9 cellular contexts compared by ENCODE assay signal in genomic region chr19:9936151-9937000, GRCh38. TPM values are rescaled to one million over a fixed set of nuclear protein-coding genes. Genes with fewer than 3 reads are reported as not detected.
DNase-seq lines count a peak whose midpoint lies in the region; ATAC-seq and TF ChIP-seq lines count a peak whose summit lies in the region.
"Had no signal": no experiment of that assay in that cellular context is flagged by ENCODE, and none has a peak within 500 bp of the region (broad histone marks: within the 10 kb centered on the region; RNA-seq: fewer than 3 reads in every experiment).

Gene OLFM2 (minus strand): TSS chr19:9936515. CDS start chr19:9936366, 149 bp downstream.

- TF ChIP-seq CTCF in WERI-Rb-1 (IDR thresholded peaks at IDR 0.05; ENCODE audit: low read depth, low read length) (no peak), heart right ventricle (IDR thresholded peaks at IDR 0.05) (no peak), sigmoid colon (IDR thresholded peaks at IDR 0.05) (no peak)

- H3K27ac ChIP-seq in WERI-Rb-1 (no peak within 1 kb of the TSS), heart right ventricle (no peak within 1 kb of the TSS), sigmoid colon (no peak within 1 kb of the TSS)
- H3K27ac ChIP-seq: neutrophil had no signal

- no peak for TF ChIP-seq POLR2A in sigmoid colon (IDR thresholded peaks at IDR 0.05)

- ATAC-seq in heart right ventricle (no peak), GM21786 (IDR thresholded peaks at IDR 0.05; ENCODE audit: unreplicated experiment) (no peak)

- peak within 1 kb of the TSS; percentile 54 for H3K4me3 ChIP-seq in WERI-Rb-1 (ENCODE audit: low read depth, low read length)
- peak within 1 kb of the TSS; percentile 7 to 42 (median 27) for H3K4me3 ChIP-seq in heart right ventricle
- H3K4me3 ChIP-seq in sigmoid colon = peak within 1 kb of the TSS in 3 of 4 donors; percentile 32 to 44 (median 38)

- H3K27me3 ChIP-seq in WERI-Rb-1 (ENCODE audit: insufficient read depth, low read depth, severe bottlenecking) (peaks cover 14% of the 10 kb centered on the region), heart right ventricle (peaks cover 0 to 77% (median 64%) of the 10 kb centered on the region in 7 donors), sigmoid colon (peaks cover 29 to 60% (median 42%) of the 10 kb centered on the region in 3 donors)

- H3K9me3 ChIP-seq in WERI-Rb-1 (ENCODE audit: severe bottlenecking) (no peaks in the 10 kb centered on the region), heart right ventricle (peaks cover 0 to 9% (median 0%) of the 10 kb centered on the region in 11 donors), sigmoid colon (no peaks in the 10 kb centered on the region)
- H3K9me3 ChIP-seq: neutrophil had no signal

- intact Hi-C loops in heart right ventricle (cut with DNase I) = loop anchor here in 3 of 10 donors (10.0 kb wide), 3 partner anchors 178 to 458 kb away; partner anchors contain the start of genes EIF3G (in 1 of the 3), MRPL4 (in 1 of the 3) and P2RY11 (in 1 of the 3)
- intact Hi-C loops in sigmoid colon (cut with DNase I) = loop anchor here (10.0 kb wide), 1 partner anchor 448 kb away; the partner anchor contains the start of gene TYK2

- TF ChIP-seq EP300 in sigmoid colon (IDR thresholded peaks at IDR 0.05) = no peak

- peaks cover 4 to 32% (median 12%) of the 10 kb centered on the region in 9 donors for H3K4me1 ChIP-seq in heart right ventricle
- peaks cover 0 to 29% (median 20%) of the 10 kb centered on the region in 4 donors for H3K4me1 ChIP-seq in sigmoid colon

- WGBS in heart right ventricle, 2 donors = 1% methylated on average over 27 to 78 of the region's 79 CpGs
- 2% methylated on average over 79 of the region's 79 CpGs for WGBS in sigmoid colon, 2 donors

- H3K36me3 ChIP-seq in WERI-Rb-1 (no peaks in the 10 kb centered on the region), heart right ventricle (no peaks in the 10 kb centered on the region), sigmoid colon (no peaks in the 10 kb centered on the region)
- H3K36me3 ChIP-seq: neutrophil had no signal

- peak in 2 of 3 experiments; percentile 44 for DNase-seq in NCI-H1417 (lab: John Stamatoyannopoulos, UW)
- DNase-seq in NCI-H1417 treated with DMSO at 0.1 percent for 48 hours (lab: John Stamatoyannopoulos, UW) = no peak
- DNase-seq in WERI-Rb-1 = peak; percentile 60
- peak in 1 of 2 donors; percentile 42 for DNase-seq in heart right ventricle
- DNase-seq in sigmoid colon = no peak
- DNase-seq in COLO668 (lab: John Stamatoyannopoulos, UW; ENCODE audit: unreplicated experiment) = no peak
- no peak for DNase-seq in NCI-H774 (lab: John Stamatoyannopoulos, UW)

RNA-seq across cellular contexts. Expression of gene OLFM2, which starts in this region (rescaled TPM):
- total RNA-seq in heart right ventricle (1 to 10 TPM in 8 of 10 donors, under 1 TPM in 2; 0.30 to 4.1 (median 1.4) TPM), sigmoid colon (10 to 100 TPM in 2 of 4 donors, 1 to 10 TPM in 2; 3.3 to 19.4 (median 10.4) TPM)
- polyA plus RNA-seq in heart right ventricle (1 to 10 TPM; 2.3 to 8.0 TPM), sigmoid colon (1 to 10 TPM in 1 of 3 donors, under 1 TPM in 1, not detected in 1; 0.60 to 4.3 TPM)

Comparison
In these comparisons a context has a peak if more than half of its experiments do, and no peak if none do; other contexts are left out.
1. DNase-seq: peak in NCI-H1417 (2 of 3) and WERI-Rb-1 (single experiment); none in NCI-H1417 treated with DMSO at 0.1 percent for 48 hours (single experiment), sigmoid colon (single experiment), COLO668 (single experiment) and NCI-H774 (single experiment).
2. Peak in every context shown above with its lines, with median percentiles within 50 percentile points of each other: H3K4me3 ChIP-seq.